ENCODE assay signal across 1 cellular context in genomic region chr15:22808761-22809280, GRCh38.
TF ChIP-seq lines count a peak whose summit lies in the region.

No MANE protein-coding gene starts in this region.

TF ChIP-seq in GM23338, 12 proteins besides CTCF, POLR2A, EP300 and RAD21 (continued from another document):
- TF ChIP-seq POLR2AphosphoS5 (IDR thresholded peaks at IDR 0.05; ENCODE audit: low read depth) (no peak), ZNF462 (CRISPR knock-in tag; IDR thresholded peaks at IDR 0.05) (no peak), CREB1 (CRISPR knock-in tag; IDR thresholded peaks at IDR 0.05; ENCODE audit: low read depth) (no peak)
